In genomic region chr22:46269564-46269963, GRCh38 we compare ENCODE assay signal across 2 cellular contexts.
TF ChIP-seq lines count a peak whose summit lies in the region.

No MANE protein-coding gene starts in this region.

TF ChIP-seq in SK-N-SH, 30 proteins besides CTCF, POLR2A, EP300 and RAD21 (continued from another document):
- no peak for TF ChIP-seq MAX (IDR thresholded peaks at IDR 0.05; ENCODE audit: low read depth)
- no peak for TF ChIP-seq JUND (IDR thresholded peaks at IDR 0.05)
- no peak for TF ChIP-seq RFX5 (IDR thresholded peaks at IDR 0.05; ENCODE audit: low read length)

TF ChIP-seq in SK-N-SH treated with all-trans-retinoic acid at 6 μM for 48 hours, 23 proteins besides CTCF, POLR2A, EP300 and RAD21 (continued from another document):
- TF ChIP-seq PATZ1 (CRISPR knock-in tag; IDR thresholded peaks at IDR 0.05; ENCODE audit: borderline replicate concordance) (no peak), TCF4 (CRISPR knock-in tag; IDR thresholded peaks at IDR 0.05; ENCODE audit: borderline replicate concordance) (no peak), OSR1 (CRISPR knock-in tag; IDR thresholded peaks at IDR 0.05) (no peak), GLIS3 (CRISPR knock-in tag; IDR thresholded peaks at IDR 0.05) (no peak), ZNF565 (CRISPR knock-in tag; conservative IDR thresholded peaks at IDR 0.05; ENCODE audit: low read depth) (no peak)
